ENCODE assay signal across 18 cellular contexts in the genomic region with DNA sequence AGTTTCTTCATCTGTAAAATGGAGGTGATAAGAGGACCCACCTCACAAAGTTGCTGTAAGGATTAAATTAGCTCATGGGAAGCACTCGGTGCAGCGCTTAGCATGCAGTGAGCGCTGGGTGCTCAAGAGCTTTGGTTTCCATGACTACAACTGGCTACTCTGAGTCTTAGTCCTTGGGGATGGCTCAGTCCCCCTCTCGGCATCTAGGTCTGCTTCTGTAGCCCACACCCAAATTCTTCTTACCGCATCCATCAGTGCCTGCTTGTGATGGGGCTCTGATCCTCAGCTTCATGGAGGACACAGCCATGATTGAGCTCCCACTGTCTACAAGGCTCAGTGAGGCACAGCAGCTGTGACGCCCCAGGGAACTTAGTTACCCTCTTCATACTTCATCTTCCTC.
DNase-seq lines count a peak whose midpoint lies in the region; TF ChIP-seq lines count a peak whose summit lies in the region.
"Had no signal": no experiment of that assay in that cellular context is flagged by ENCODE, and none has a peak within 500 bp of the region (broad histone marks: within the 10 kb centered on the region; RNA-seq: fewer than 3 reads in every experiment).

No MANE protein-coding gene starts in this region.

- no peaks in the 10 kb centered on the region for H3K9me3 Mint-ChIP-seq in endodermal cell
- H3K9me3 Mint-ChIP-seq: GM23338, HFFc6 had no signal

- WGBS in endodermal cell (ENCODE audit: insufficient coverage in 1 of 2, insufficient read length in 1 of 2), 2 experiments = 97 to 98% methylated on average over 5 to 6 of the region's 6 CpGs
- WGBS in spleen, 5 donors = 42 to 86% (median 81%) methylated on average over 6 of the region's 6 CpGs

- H3K4me1 ChIP-seq in endodermal cell (ENCODE audit: control insufficient read depth, insufficient read depth, low read length) (peaks cover 20% of the 10 kb centered on the region), spleen (no peaks in the 10 kb centered on the region)
- H3K4me1 ChIP-seq: BLaER1 had no signal

- no peak overlapping the region for H3K9ac ChIP-seq in endodermal cell (ENCODE audit: extremely low read depth, low read length, poor library complexity, severe bottlenecking)
- H3K9ac ChIP-seq: BLaER1 had no signal

- H3K4me3 Mint-ChIP-seq in endodermal cell = no peak overlapping the region
- H3K4me3 Mint-ChIP-seq: CD14-positive monocyte; CD4-positive, alpha-beta memory T cell; GM23338; HFFc6 had no signal

- TF ChIP-seq CTCF in endodermal cell (conservative IDR thresholded peaks at IDR 0.05) = no peak
- TF ChIP-seq CTCF in spleen (IDR thresholded peaks at IDR 0.05 in 8 of 11, conservative IDR thresholded peaks at IDR 0.05 in 3 of 11) = no peak

- H3K9me3 ChIP-seq in endodermal cell (ENCODE audit: control insufficient read depth, low read length) (no peaks in the 10 kb centered on the region), spleen (no peaks in the 10 kb centered on the region)
- H3K9me3 ChIP-seq: A549, BLaER1 had no signal

- H3K4me1 Mint-ChIP-seq in endodermal cell = peaks cover 28% of the 10 kb centered on the region
- H3K4me1 Mint-ChIP-seq: CD14-positive monocyte; CD4-positive, alpha-beta memory T cell had no signal

- H3K27me3 Mint-ChIP-seq in endodermal cell (ENCODE audit: insufficient read depth) = peaks cover 21% of the 10 kb centered on the region

- intact Hi-C loops in spleen (cut with DNase I; ENCODE audit: low total_unique reads) = no loop called here

- H3K36me3 ChIP-seq in endodermal cell (ENCODE audit: control insufficient read depth, insufficient read depth, low read length) (no peaks in the 10 kb centered on the region), spleen (no peaks in the 10 kb centered on the region)
- H3K36me3 ChIP-seq: BLaER1 had no signal

- H3K36me3 Mint-ChIP-seq in endodermal cell (ENCODE audit: low read depth) = no peaks in the 10 kb centered on the region
- H3K36me3 Mint-ChIP-seq: CD14-positive monocyte; CD4-positive, alpha-beta memory T cell had no signal

- no peak overlapping the region for H3K27ac Mint-ChIP-seq in endodermal cell
- H3K27ac Mint-ChIP-seq: CD4-positive, alpha-beta memory T cell; GM23338; HFFc6 had no signal

- no peak for TF ChIP-seq POLR2A in spleen (IDR thresholded peaks at IDR 0.05)

- peaks cover 16% of the 10 kb centered on the region for H3K27me3 ChIP-seq in endodermal cell (ENCODE audit: control insufficient read depth, insufficient read depth, low read length, poor library complexity, severe bottlenecking)
- H3K27me3 ChIP-seq in spleen (replicated peaks in 1 of 7) = peaks cover 0 to 99% (median 27%) of the 10 kb centered on the region in 7 donors

- H3K4me3 ChIP-seq in endodermal cell (ENCODE audit: low read length) = no peak overlapping the region
- no peak overlapping the region for H3K4me3 ChIP-seq in spleen
- H3K4me3 ChIP-seq: A549, BLaER1, GM23338 had no signal

- peak in 2 of 3 experiments; percentile 5 to 24 for DNase-seq in NCI-H1417 (lab: John Stamatoyannopoulos, UW)
- no peak for DNase-seq in NCI-H1417 treated with DMSO at 0.1 percent for 48 hours (lab: John Stamatoyannopoulos, UW)
- peak; percentile 41 for DNase-seq in NCI-H748 (lab: John Stamatoyannopoulos, UW; ENCODE audit: unreplicated experiment)
- no peak for DNase-seq in NCI-H748 treated with DMSO at 0.1 percent for 48 hours (lab: John Stamatoyannopoulos, UW)
- peak; percentile 31 for DNase-seq in endodermal cell
- peak; percentile 4 for DNase-seq in spleen
- DNase-seq in stimulated activated CD4-positive, alpha-beta T cell treated with anti-CD3 and anti-CD28 coated beads, Interleukin-15, amount 100 ng/mL, for 24 hours = no peak
- DNase-seq in stimulated activated CD4-positive, alpha-beta T cell treated with anti-CD3 and anti-CD28 coated beads, Interleukin-4, amount 100 ng/mL, for 4 hours = no peak
- DNase-seq: CD4-positive, alpha-beta memory T cell; DMS153; DMS79; GDM1; HFFc6 had no signal

- no peak overlapping the region for H3K27ac ChIP-seq in endodermal cell (ENCODE audit: low read depth, low read length)
- H3K27ac ChIP-seq in spleen = no peak overlapping the region
- H3K27ac ChIP-seq: 22Rv1, A549, BLaER1 had no signal

Comparison
In these comparisons a context has a peak if more than half of its experiments do, and no peak if none do; other contexts are left out.
1. DNase-seq: peak in NCI-H1417 (2 of 3), NCI-H748 (single experiment), endodermal cell (single experiment) and spleen (single experiment); none in NCI-H1417 treated with DMSO at 0.1 percent for 48 hours (single experiment), NCI-H748 treated with DMSO at 0.1 percent for 48 hours (single experiment), stimulated activated CD4-positive, alpha-beta T cell treated with anti-CD3 and anti-CD28 coated beads, Interleukin-15, amount 100 ng/mL, for 24 hours (single experiment) and stimulated activated CD4-positive, alpha-beta T cell treated with anti-CD3 and anti-CD28 coated beads, Interleukin-4, amount 100 ng/mL, for 4 hours (0 of 2).